Comparison of ENCODE assay signal across 24 cellular contexts in genomic region chr6:101465871-101466270, GRCh38.
"Had no signal": no experiment of that assay in that cellular context is flagged by ENCODE, and none has a peak within 500 bp of the region (broad histone marks: within the 10 kb centered on the region; RNA-seq: fewer than 3 reads in every experiment).

No MANE protein-coding gene starts in this region.

- ATAC-seq: effector memory CD8-positive, alpha-beta T cell; left lung; lower lobe of right lung; natural killer cell; psoas muscle; right lobe of liver; stimulated activated naive B cell treated with anti-CD40 and anti-IgM and Interleukin-4, amounts not matched to agents 10 μg/mL and 1 μg/mL and 100 μg/mL, for 72 hours; upper lobe of right lung had no signal

- H3K4me1 Mint-ChIP-seq: memory B cell; natural killer cell; stimulated activated naive B cell treated with anti-CD40 and anti-IgM and Interleukin-4, amounts not matched to agents 10 μg/mL and 1 μg/mL and 100 μg/mL, for 72 hours had no signal

- H3K36me3 Mint-ChIP-seq: memory B cell; stimulated activated naive B cell treated with anti-CD40 and anti-IgM and Interleukin-4, amounts not matched to agents 10 μg/mL and 1 μg/mL and 100 μg/mL, for 72 hours had no signal

- H3K27me3 ChIP-seq: esophagus squamous epithelium, left lung, ovary, right lobe of liver, transverse colon, upper lobe of right lung, vagina had no signal

- DNase-seq: cortex of kidney; effector memory CD8-positive, alpha-beta T cell; erythroblast; esophagus squamous epithelium; foreskin melanocyte; glutamatergic neuron; left lung; lower lobe of right lung; natural killer cell; occipital lobe; ovary; posterior cingulate gyrus; psoas muscle; right lobe of liver; small intestine; stimulated activated CD4-positive, alpha-beta T cell treated with anti-CD3 and anti-CD28 coated beads, Interleukin-15, amount 100 ng/mL, for 24 hours; stimulated activated CD4-positive, alpha-beta T cell treated with anti-CD3 and anti-CD28 coated beads, Interleukin-2, amount 100 ng/mL, for 48 hours; stimulated activated naive B cell treated with anti-CD40 and anti-IgM and Interleukin-4, amounts not matched to agents 10 μg/mL and 1 μg/mL and 100 μg/mL, for 72 hours; transverse colon; upper lobe of right lung had no signal

- H3K27ac ChIP-seq: esophagus squamous epithelium, left lung, lower lobe of right lung, ovary, psoas muscle, right lobe of liver, thoracic aorta, transverse colon, upper lobe of right lung, vagina had no signal

- H3K9me3 Mint-ChIP-seq: memory B cell; stimulated activated naive CD8-positive, alpha-beta T cell treated with anti-CD3 and anti-CD28 coated beads, Interleukin-15, Interleukin-2, amounts not matched to agents 100 ng/mL and 50 ng/mL, for 24 hours had no signal

- H3K27me3 Mint-ChIP-seq: effector memory CD8-positive, alpha-beta T cell; memory B cell; stimulated activated naive B cell treated with anti-CD40 and anti-IgM and Interleukin-4, amounts not matched to agents 10 μg/mL and 1 μg/mL and 100 μg/mL, for 72 hours; stimulated activated naive CD8-positive, alpha-beta T cell treated with anti-CD3 and anti-CD28 coated beads, Interleukin-15, Interleukin-2, amounts not matched to agents 100 ng/mL and 50 ng/mL, for 24 hours had no signal

- H3K4me1 ChIP-seq: esophagus squamous epithelium, left lung, lower lobe of right lung, psoas muscle, right lobe of liver, transverse colon, upper lobe of right lung, vagina had no signal

- H3K36me3 ChIP-seq: esophagus squamous epithelium, left lung, lower lobe of right lung, ovary, right lobe of liver, thoracic aorta, transverse colon, upper lobe of right lung, vagina had no signal

- H3K27ac Mint-ChIP-seq: effector memory CD8-positive, alpha-beta T cell; memory B cell; natural killer cell; stimulated activated naive B cell treated with anti-CD40 and anti-IgM and Interleukin-4, amounts not matched to agents 10 μg/mL and 1 μg/mL and 100 μg/mL, for 72 hours; stimulated activated naive CD8-positive, alpha-beta T cell treated with anti-CD3 and anti-CD28 coated beads, Interleukin-15, Interleukin-2, amounts not matched to agents 100 ng/mL and 50 ng/mL, for 24 hours had no signal

- H3K4me3 Mint-ChIP-seq: effector memory CD8-positive, alpha-beta T cell; memory B cell; natural killer cell; stimulated activated naive B cell treated with anti-CD40 and anti-IgM and Interleukin-4, amounts not matched to agents 10 μg/mL and 1 μg/mL and 100 μg/mL, for 72 hours; stimulated activated naive CD8-positive, alpha-beta T cell treated with anti-CD3 and anti-CD28 coated beads, Interleukin-15, Interleukin-2, amounts not matched to agents 100 ng/mL and 50 ng/mL, for 24 hours had no signal

- H3K9me3 ChIP-seq: esophagus squamous epithelium, left lung, lower lobe of right lung, ovary, psoas muscle, right lobe of liver, thoracic aorta, transverse colon, upper lobe of right lung, vagina had no signal

- H3K4me3 ChIP-seq: esophagus squamous epithelium, left lung, lower lobe of right lung, ovary, psoas muscle, right lobe of liver, thoracic aorta, transverse colon, upper lobe of right lung, vagina had no signal
